18 cellular contexts compared by ENCODE assay signal in genomic region chr20:51396365-51396909, GRCh38.
A peak's percentile ranks its signal among the peaks of the same experiment; 100 is the strongest.
DNase-seq lines count a peak whose midpoint lies in the region; ATAC-seq and TF ChIP-seq lines count a peak whose summit lies in the region.
"Had no signal": no experiment of that assay in that cellular context is flagged by ENCODE, and none has a peak within 500 bp of the region (broad histone marks: within the 10 kb centered on the region; RNA-seq: fewer than 3 reads in every experiment).

No MANE protein-coding gene starts in this region.

- no peak overlapping the region for H3K4me3 Mint-ChIP-seq in activated B cell treated with CpG ODN at 0.5 μM for 24 hours
- H3K4me3 Mint-ChIP-seq in activated CD4-positive, alpha-beta T cell treated with anti-CD3 and anti-CD28 coated beads, Interleukin-2, amount 10 ng/mL, durations not matched to agents 24 days and 14 days: no peak overlapping the region

- peaks cover 11 to 32% (median 17%) of the 10 kb centered on the region in 4 donors for H3K4me1 ChIP-seq in liver (ENCODE audit: control insufficient read depth in 4 of 4, insufficient read depth in 4 of 4, low read length in 3 of 4)
- H3K4me1 ChIP-seq in right lobe of liver: peaks cover 0 to 26% (median 12%) of the 10 kb centered on the region in 4 donors
- peaks cover 0 to 31% (median 9%) of the 10 kb centered on the region in 4 donors for H3K4me1 ChIP-seq in tibial artery
- H3K4me1 ChIP-seq: BE2C had no signal

- H3K36me3 Mint-ChIP-seq in activated B cell treated with CpG ODN at 0.5 μM for 24 hours (ENCODE audit: low read depth): peaks cover 63% of the 10 kb centered on the region
- peaks cover 68% of the 10 kb centered on the region for H3K36me3 Mint-ChIP-seq in activated CD4-positive, alpha-beta T cell treated with anti-CD3 and anti-CD28 coated beads, Interleukin-2, amount 10 ng/mL, durations not matched to agents 24 days and 14 days (ENCODE audit: low read depth)

- H3K4me3 ChIP-seq in liver (ENCODE audit: low read depth in 1 of 3, low read length in 3 of 3) (no peak overlapping the region), right lobe of liver (no peak overlapping the region), tibial artery (no peak overlapping the region)
- H3K4me3 ChIP-seq: MG63, Peyer's patch had no signal

- H3K27ac Mint-ChIP-seq in activated B cell treated with CpG ODN at 0.5 μM for 24 hours: peak overlapping the region; percentile 24
- no peak overlapping the region for H3K27ac Mint-ChIP-seq in activated CD4-positive, alpha-beta T cell treated with anti-CD3 and anti-CD28 coated beads, Interleukin-2, amount 10 ng/mL, durations not matched to agents 24 days and 14 days

- H3K27me3 ChIP-seq in liver (ENCODE audit: control insufficient read depth in 4 of 4, insufficient read depth in 4 of 4, low read length in 3 of 4): no peaks in the 10 kb centered on the region
- no peaks in the 10 kb centered on the region for H3K27me3 ChIP-seq in right lobe of liver
- no peaks in the 10 kb centered on the region for H3K27me3 ChIP-seq in tibial artery
- H3K27me3 ChIP-seq: MG63, Peyer's patch had no signal

- intact Hi-C loops in right lobe of liver (cut with DNase I): no loop called here
- intact Hi-C loops in activated B cell treated with CpG ODN at 0.5 μM for 24 hours (cut with micrococcal nuclease): no loop called here
- intact Hi-C loops in tibial artery (cut with DNase I; ENCODE audit: low total_unique reads): no loop called here
- intact Hi-C loops in activated CD4-positive, alpha-beta T cell treated with anti-CD3 and anti-CD28 coated beads, Interleukin-2, amount 10 ng/mL, durations not matched to agents 24 days and 14 days (cut with micrococcal nuclease): no loop called here

- no peak for TF ChIP-seq RAD21 in liver (IDR thresholded peaks at IDR 0.05)

- no peak overlapping the region for H3K9ac ChIP-seq in liver (ENCODE audit: low read depth in 1 of 2, low read length in 2 of 2)
- H3K9ac ChIP-seq: KMS-11 had no signal

- ATAC-seq in right lobe of liver (no peak), activated B cell treated with CpG ODN at 0.5 μM for 24 hours (ENCODE audit: low read depth) (no peak), GM19023 (IDR thresholded peaks at IDR 0.05; ENCODE audit: unreplicated experiment) (no peak)
- ATAC-seq: HepG2 had no signal

- WGBS in liver: 82% methylated on average over 7 of the region's 7 CpGs
- 78% methylated on average over 3 of the region's 7 CpGs for WGBS in right lobe of liver (ENCODE audit: insufficient coverage, low coverage, low lambda C conversion rate, missing lambda C conversion rate)

- no peaks in the 10 kb centered on the region for H3K27me3 Mint-ChIP-seq in activated B cell treated with CpG ODN at 0.5 μM for 24 hours
- H3K27me3 Mint-ChIP-seq in activated CD4-positive, alpha-beta T cell treated with anti-CD3 and anti-CD28 coated beads, Interleukin-2, amount 10 ng/mL, durations not matched to agents 24 days and 14 days: no peaks in the 10 kb centered on the region

- POLR2A ChIA-PET in activated B cell treated with CpG ODN at 0.5 μM for 24 hours (lab: Charles Lee): interaction anchor here (0.6 to 1.0 kb wide), 2 partner anchors 64 to 173 kb away, joined by 3 read pairs; no protein-coding TSS in a partner anchor

- CTCF ChIA-PET in activated B cell treated with CpG ODN at 0.5 μM for 24 hours (lab: Charles Lee): interaction anchor here (0.9 to 1.0 kb wide), 2 partner anchors 10 to 15 kb away, joined by 3 to 5 read pairs; no protein-coding TSS in a partner anchor

- H3K9me3 Mint-ChIP-seq in activated B cell treated with CpG ODN at 0.5 μM for 24 hours: peaks cover 2% of the 10 kb centered on the region
- H3K9me3 Mint-ChIP-seq in activated CD4-positive, alpha-beta T cell treated with anti-CD3 and anti-CD28 coated beads, Interleukin-2, amount 10 ng/mL, durations not matched to agents 24 days and 14 days: no peaks in the 10 kb centered on the region

- H3K4me1 Mint-ChIP-seq in activated B cell treated with CpG ODN at 0.5 μM for 24 hours: peaks cover 42% of the 10 kb centered on the region
- peaks cover 51% of the 10 kb centered on the region for H3K4me1 Mint-ChIP-seq in activated CD4-positive, alpha-beta T cell treated with anti-CD3 and anti-CD28 coated beads, Interleukin-2, amount 10 ng/mL, durations not matched to agents 24 days and 14 days

- peaks cover 0 to 4% (median 0%) of the 10 kb centered on the region in 4 donors for H3K36me3 ChIP-seq in liver (ENCODE audit: control insufficient read depth in 4 of 4, insufficient read depth in 3 of 4, low read depth in 1 of 4, low read length in 3 of 4)
- H3K36me3 ChIP-seq in right lobe of liver: no peaks in the 10 kb centered on the region
- H3K36me3 ChIP-seq in tibial artery: no peaks in the 10 kb centered on the region
- H3K36me3 ChIP-seq: BE2C, MG63, Peyer's patch had no signal

- TF ChIP-seq CTCF in liver (IDR thresholded peaks at IDR 0.05; ENCODE audit: low read depth, low read length, missing input control) (no peak), right lobe of liver (IDR thresholded peaks at IDR 0.05) (no peak), activated B cell treated with CpG ODN at 0.5 μM for 24 hours (IDR thresholded peaks at IDR 0.05) (no peak), tibial artery (IDR thresholded peaks at IDR 0.05) (no peak)

- H3K9me3 ChIP-seq in liver (ENCODE audit: control insufficient read depth in 4 of 4, low read length in 3 of 4) (no peaks in the 10 kb centered on the region), right lobe of liver (no peaks in the 10 kb centered on the region), tibial artery (no peaks in the 10 kb centered on the region)
- H3K9me3 ChIP-seq: BE2C, MG63, Peyer's patch had no signal

- no peak for DNase-seq in right lobe of liver
- no peak for DNase-seq in activated B cell treated with CpG ODN at 0.5 μM for 24 hours
- DNase-seq in myocyte (ENCODE audit: low read depth): peak; percentile 24
- no peak for DNase-seq in tibial artery
- no peak for DNase-seq in ecto neural progenitor cell (ENCODE audit: low spot score)
- DNase-seq in activated CD4-positive, alpha-beta T cell treated with anti-CD3 and anti-CD28 coated beads, Interleukin-2, amount 10 ng/mL, durations not matched to agents 24 days and 14 days: no peak
- DNase-seq: BE2C, DMS 273 treated with DMSO at 0.1 percent for 48 hours, MG63, NCI-H1092 treated with DMSO at 0.1 percent for 48 hours, NCI-H1694, NCI-H748 treated with DMSO at 0.1 percent for 48 hours, Peyer's patch, SIG-M5 had no signal

- TF ChIP-seq POLR2A in right lobe of liver (IDR thresholded peaks at IDR 0.05): no peak

- no peak overlapping the region for H3K27ac ChIP-seq in liver (ENCODE audit: low read depth in 1 of 2, low read length in 2 of 2)
- no peak overlapping the region for H3K27ac ChIP-seq in right lobe of liver
- peak overlapping the region; percentile 39 to 43 for H3K27ac ChIP-seq in tibial artery
- H3K27ac ChIP-seq: KMS-11, Peyer's patch had no signal

TF ChIP-seq in liver, 16 proteins besides CTCF, POLR2A, EP300 and RAD21:
- TF ChIP-seq NR2F2 (IDR thresholded peaks at IDR 0.05) (peak; percentile 20), GABPA (IDR thresholded peaks at IDR 0.05 in 1 of 2, conservative IDR thresholded peaks at IDR 0.05 in 1 of 2) (no peak)

Comparison
In these comparisons a context has a peak if more than half of its experiments do, and no peak if none do; other contexts are left out.
1. H3K27ac ChIP-seq: peak in tibial artery (2 of 2); none in liver (0 of 2) and right lobe of liver (0 of 3).